12 cellular contexts compared by ENCODE assay signal in the genomic region with DNA sequence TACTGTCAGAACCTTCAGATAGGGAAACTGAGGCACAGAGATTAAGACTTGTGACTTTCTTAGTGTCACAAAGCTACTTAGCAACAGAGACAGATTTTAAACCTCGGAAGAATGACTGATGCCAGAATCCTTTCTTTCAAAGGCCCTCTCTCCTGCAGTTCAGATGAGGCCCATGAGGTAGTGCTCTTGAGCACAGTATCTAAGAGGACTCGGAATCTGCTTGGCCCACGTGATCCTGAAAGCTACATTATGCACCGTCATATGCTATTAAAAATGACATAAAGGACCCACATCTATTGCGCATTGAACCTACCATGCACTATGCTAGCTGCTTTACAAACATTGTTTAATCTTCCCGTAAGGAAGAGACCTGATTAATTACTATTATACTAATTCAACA.
DNase-seq lines count a peak whose midpoint lies in the region; ATAC-seq, FAIRE-seq and TF ChIP-seq lines count a peak whose summit lies in the region.
"Had no signal": no experiment of that assay in that cellular context is flagged by ENCODE, and none has a peak within 500 bp of the region (broad histone marks: within the 10 kb centered on the region; RNA-seq: fewer than 3 reads in every experiment).

No MANE protein-coding gene starts in this region.

- CTCF ChIA-PET in activated CD8-positive, alpha-beta T cell treated with anti-CD3 and anti-CD28 coated beads for 36 hours (lab: Charles Lee) = interaction anchor here (0.6 to 2.2 kb wide), 5 partner anchors 28 to 356 kb away, joined by 3 to 7 read pairs (median 3); a partner anchor contains a TSS
- CTCF ChIA-PET in activated CD8-positive, alpha-beta T cell treated with anti-CD3 and anti-CD28 coated beads, Interleukin-2, amount 10 ng/mL, durations not matched to agents 7 days and 5 days (lab: Charles Lee) = interaction anchor here (1.2 to 1.4 kb wide), 2 partner anchors 13 to 135 kb away, joined by 3 read pairs; no protein-coding TSS in a partner anchor

- H3K4me3 Mint-ChIP-seq in activated CD8-positive, alpha-beta T cell treated with anti-CD3 and anti-CD28 coated beads for 36 hours = no peak overlapping the region
- H3K4me3 Mint-ChIP-seq in activated CD8-positive, alpha-beta T cell treated with anti-CD3 and anti-CD28 coated beads, Interleukin-2, amount 10 ng/mL, durations not matched to agents 7 days and 5 days = no peak overlapping the region
- H3K4me3 Mint-ChIP-seq in endodermal cell = no peak overlapping the region
- H3K4me3 Mint-ChIP-seq in naive thymus-derived CD8-positive, alpha-beta T cell = no peak overlapping the region

- H3K9me3 ChIP-seq in endodermal cell (ENCODE audit: control insufficient read depth, low read length) = no peaks in the 10 kb centered on the region

- no peaks in the 10 kb centered on the region for H3K36me3 Mint-ChIP-seq in activated CD8-positive, alpha-beta T cell treated with anti-CD3 and anti-CD28 coated beads for 36 hours (ENCODE audit: low read depth)
- peaks cover 6% of the 10 kb centered on the region for H3K36me3 Mint-ChIP-seq in activated CD8-positive, alpha-beta T cell treated with anti-CD3 and anti-CD28 coated beads, Interleukin-2, amount 10 ng/mL, durations not matched to agents 7 days and 5 days (ENCODE audit: low read depth)
- no peaks in the 10 kb centered on the region for H3K36me3 Mint-ChIP-seq in endodermal cell (ENCODE audit: low read depth)
- H3K36me3 Mint-ChIP-seq in naive thymus-derived CD8-positive, alpha-beta T cell = peaks cover 0 to 4% (median 0%) of the 10 kb centered on the region in 3 donors

- H3K27ac ChIP-seq in endodermal cell (ENCODE audit: low read depth, low read length) = no peak overlapping the region
- H3K27ac ChIP-seq: BLaER1 treated with 17β-estradiol and CSF1 and Interleukin-3, amounts not matched to agents 10 nM and 100 nM; parathyroid adenoma had no signal

- no peak overlapping the region for H3K9ac ChIP-seq in endodermal cell (ENCODE audit: extremely low read depth, low read length, poor library complexity, severe bottlenecking)
- H3K9ac ChIP-seq: BLaER1 treated with 17β-estradiol and CSF1 and Interleukin-3, amounts not matched to agents 10 nM and 100 nM; parathyroid adenoma had no signal

- H3K4me1 Mint-ChIP-seq in activated CD8-positive, alpha-beta T cell treated with anti-CD3 and anti-CD28 coated beads for 36 hours (ENCODE audit: low read depth) = no peaks in the 10 kb centered on the region
- no peaks in the 10 kb centered on the region for H3K4me1 Mint-ChIP-seq in activated CD8-positive, alpha-beta T cell treated with anti-CD3 and anti-CD28 coated beads, Interleukin-2, amount 10 ng/mL, durations not matched to agents 7 days and 5 days (ENCODE audit: low read depth)
- H3K4me1 Mint-ChIP-seq in endodermal cell = no peaks in the 10 kb centered on the region
- no peaks in the 10 kb centered on the region for H3K4me1 Mint-ChIP-seq in naive thymus-derived CD8-positive, alpha-beta T cell

- no peaks in the 10 kb centered on the region for H3K4me1 ChIP-seq in endodermal cell (ENCODE audit: control insufficient read depth, insufficient read depth, low read length)
- H3K4me1 ChIP-seq: BLaER1 treated with 17β-estradiol and CSF1 and Interleukin-3, amounts not matched to agents 10 nM and 100 nM; parathyroid adenoma had no signal

- FAIRE-seq in urothelium cell line (lab: Jason Lieb, UNC) = no peak

- intact Hi-C loops in activated CD8-positive, alpha-beta T cell treated with anti-CD3 and anti-CD28 coated beads for 36 hours (cut with micrococcal nuclease) = no loop called here

- ATAC-seq in activated CD8-positive, alpha-beta T cell treated with anti-CD3 and anti-CD28 coated beads for 36 hours = no peak
- ATAC-seq in activated CD8-positive, alpha-beta T cell treated with anti-CD3 and anti-CD28 coated beads, Interleukin-2, amount 10 ng/mL, durations not matched to agents 7 days and 5 days = no peak
- ATAC-seq in naive thymus-derived CD8-positive, alpha-beta T cell = no peak
- ATAC-seq in GM21528 (IDR thresholded peaks at IDR 0.05; ENCODE audit: low FRiP score, unreplicated experiment) = no peak

- peaks cover 5% of the 10 kb centered on the region for H3K9me3 Mint-ChIP-seq in activated CD8-positive, alpha-beta T cell treated with anti-CD3 and anti-CD28 coated beads for 36 hours
- peaks cover 10% of the 10 kb centered on the region for H3K9me3 Mint-ChIP-seq in activated CD8-positive, alpha-beta T cell treated with anti-CD3 and anti-CD28 coated beads, Interleukin-2, amount 10 ng/mL, durations not matched to agents 7 days and 5 days (ENCODE audit: insufficient read depth)
- peaks cover 11% of the 10 kb centered on the region for H3K9me3 Mint-ChIP-seq in endodermal cell
- H3K9me3 Mint-ChIP-seq in naive thymus-derived CD8-positive, alpha-beta T cell = peaks cover 0 to 12% (median 6%) of the 10 kb centered on the region in 9 donors

- POLR2A ChIA-PET in activated CD8-positive, alpha-beta T cell treated with anti-CD3 and anti-CD28 coated beads for 36 hours (lab: Charles Lee) = interaction anchor here (0.6 to 1.1 kb wide), 2 partner anchors 98 to 127 kb away, joined by 3 read pairs; no protein-coding TSS in a partner anchor
- POLR2A ChIA-PET in activated CD8-positive, alpha-beta T cell treated with anti-CD3 and anti-CD28 coated beads, Interleukin-2, amount 10 ng/mL, durations not matched to agents 7 days and 5 days (lab: Charles Lee) = no interaction called here
- POLR2A ChIA-PET in naive thymus-derived CD8-positive, alpha-beta T cell (lab: Charles Lee) = no interaction called here

- H3K27me3 ChIP-seq in endodermal cell (ENCODE audit: control insufficient read depth, insufficient read depth, low read length, poor library complexity, severe bottlenecking) = no peaks in the 10 kb centered on the region
- H3K27me3 ChIP-seq: BLaER1 treated with 17β-estradiol and CSF1 and Interleukin-3, amounts not matched to agents 10 nM and 100 nM had no signal

- no peak overlapping the region for H3K4me3 ChIP-seq in LNCaP clone FGC (ENCODE audit: low read depth, low read length)
- no peak overlapping the region for H3K4me3 ChIP-seq in endodermal cell (ENCODE audit: low read length)
- H3K4me3 ChIP-seq: BLaER1 treated with 17β-estradiol and CSF1 and Interleukin-3, amounts not matched to agents 10 nM and 100 nM had no signal

- DNase-seq in activated CD8-positive, alpha-beta T cell treated with anti-CD3 and anti-CD28 coated beads for 36 hours = no peak
- DNase-seq in activated CD8-positive, alpha-beta T cell treated with anti-CD3 and anti-CD28 coated beads, Interleukin-2, amount 10 ng/mL, durations not matched to agents 7 days and 5 days = no peak
- DNase-seq in LNCaP clone FGC (ENCODE audit: low read depth) (peak; percentile 4), endodermal cell (peak; percentile 71), urothelium cell line (ENCODE audit: low spot score) (peak; percentile 10), occipital lobe (lab: John Stamatoyannopoulos, UW) (no peak)
- DNase-seq in naive thymus-derived CD8-positive, alpha-beta T cell = no peak
- DNase-seq: activated T-cell treated with anti-CD3 and anti-CD28 coated beads, Interleukin-2, amount 50 U/mL, for 48 hours; NCI-H1694 treated with DMSO at 0.1 percent for 48 hours had no signal

- H3K27me3 Mint-ChIP-seq in activated CD8-positive, alpha-beta T cell treated with anti-CD3 and anti-CD28 coated beads for 36 hours = no peaks in the 10 kb centered on the region
- H3K27me3 Mint-ChIP-seq in activated CD8-positive, alpha-beta T cell treated with anti-CD3 and anti-CD28 coated beads, Interleukin-2, amount 10 ng/mL, durations not matched to agents 7 days and 5 days (ENCODE audit: low read depth) = peaks cover 13% of the 10 kb centered on the region
- no peaks in the 10 kb centered on the region for H3K27me3 Mint-ChIP-seq in endodermal cell (ENCODE audit: insufficient read depth)
- H3K27me3 Mint-ChIP-seq in naive thymus-derived CD8-positive, alpha-beta T cell = no peaks in the 10 kb centered on the region

- H3K36me3 ChIP-seq in endodermal cell (ENCODE audit: control insufficient read depth, insufficient read depth, low read length) = no peaks in the 10 kb centered on the region

- 63 to 70% methylated on average over 4 to 6 of the region's 6 CpGs for WGBS in endodermal cell (ENCODE audit: insufficient coverage in 1 of 2, insufficient read length in 1 of 2), 2 experiments

- TF ChIP-seq CTCF in activated CD8-positive, alpha-beta T cell treated with anti-CD3 and anti-CD28 coated beads for 36 hours (IDR thresholded peaks at IDR 0.05) = peak; percentile 52
- peak; percentile 48 for TF ChIP-seq CTCF in LNCaP clone FGC (IDR thresholded peaks at IDR 0.05; ENCODE audit: control insufficient read depth, extremely low read depth, insufficient read depth)
- peak; percentile 73 for TF ChIP-seq CTCF in endodermal cell (conservative IDR thresholded peaks at IDR 0.05)

- H3K27ac Mint-ChIP-seq in activated CD8-positive, alpha-beta T cell treated with anti-CD3 and anti-CD28 coated beads for 36 hours = no peak overlapping the region
- no peak overlapping the region for H3K27ac Mint-ChIP-seq in activated CD8-positive, alpha-beta T cell treated with anti-CD3 and anti-CD28 coated beads, Interleukin-2, amount 10 ng/mL, durations not matched to agents 7 days and 5 days
- H3K27ac Mint-ChIP-seq in endodermal cell = no peak overlapping the region
- H3K27ac Mint-ChIP-seq in naive thymus-derived CD8-positive, alpha-beta T cell = no peak overlapping the region

Comparison
In these comparisons a context has a peak if more than half of its experiments do, and no peak if none do; other contexts are left out.
1. DNase-seq: peak in LNCaP clone FGC (single experiment), endodermal cell (single experiment) and urothelium cell line (single experiment); none in activated CD8-positive, alpha-beta T cell treated with anti-CD3 and anti-CD28 coated beads for 36 hours (single experiment), activated CD8-positive, alpha-beta T cell treated with anti-CD3 and anti-CD28 coated beads, Interleukin-2, amount 10 ng/mL, durations not matched to agents 7 days and 5 days (single experiment), naive thymus-derived CD8-positive, alpha-beta T cell (0 of 10) and occipital lobe (single experiment).
2. Peak in every context shown above with its lines, with median percentiles within 50 percentile points of each other: CTCF ChIP-seq.